10 cellular contexts compared by ENCODE assay signal in genomic region chr5:18772475-18772874, GRCh38.
DNase-seq lines count a peak whose midpoint lies in the region; ATAC-seq and TF ChIP-seq lines count a peak whose summit lies in the region.
"Had no signal": no experiment of that assay in that cellular context is flagged by ENCODE, and none has a peak within 500 bp of the region (broad histone marks: within the 10 kb centered on the region; RNA-seq: fewer than 3 reads in every experiment).

No MANE protein-coding gene starts in this region.

- H3K9me3 ChIP-seq in tibial artery = no peaks in the 10 kb centered on the region

- CTCF ChIA-PET in activated CD8-positive, alpha-beta T cell treated with anti-CD3 and anti-CD28 coated beads for 36 hours (lab: Charles Lee) = no interaction called here
- CTCF ChIA-PET in activated CD8-positive, alpha-beta T cell treated with anti-CD3 and anti-CD28 coated beads, Interleukin-2, amount 10 ng/mL, durations not matched to agents 7 days and 5 days (lab: Charles Lee) = no interaction called here

- no peaks in the 10 kb centered on the region for H3K27me3 ChIP-seq in tibial artery

- POLR2A ChIA-PET in activated CD8-positive, alpha-beta T cell treated with anti-CD3 and anti-CD28 coated beads for 36 hours (lab: Charles Lee) = no interaction called here
- POLR2A ChIA-PET in activated CD8-positive, alpha-beta T cell treated with anti-CD3 and anti-CD28 coated beads, Interleukin-2, amount 10 ng/mL, durations not matched to agents 7 days and 5 days (lab: Charles Lee) = no interaction called here

- H3K4me3 ChIP-seq in tibial artery = no peak overlapping the region

- TF ChIP-seq CTCF in activated CD8-positive, alpha-beta T cell treated with anti-CD3 and anti-CD28 coated beads for 36 hours (IDR thresholded peaks at IDR 0.05) = no peak
- TF ChIP-seq CTCF in progenitor cell of endocrine pancreas (IDR thresholded peaks at IDR 0.05; ENCODE audit: unreplicated experiment) = peak; percentile 57
- TF ChIP-seq CTCF in tibial artery (IDR thresholded peaks at IDR 0.05) = no peak

- no peak overlapping the region for H3K4me3 Mint-ChIP-seq in activated CD8-positive, alpha-beta T cell treated with anti-CD3 and anti-CD28 coated beads for 36 hours
- H3K4me3 Mint-ChIP-seq in activated CD8-positive, alpha-beta T cell treated with anti-CD3 and anti-CD28 coated beads, Interleukin-2, amount 10 ng/mL, durations not matched to agents 7 days and 5 days = no peak overlapping the region
- H3K4me3 Mint-ChIP-seq in progenitor cell of endocrine pancreas (ENCODE audit: low read depth) = no peak overlapping the region

- peaks cover 4% of the 10 kb centered on the region for H3K27me3 Mint-ChIP-seq in activated CD8-positive, alpha-beta T cell treated with anti-CD3 and anti-CD28 coated beads for 36 hours
- peaks cover 7% of the 10 kb centered on the region for H3K27me3 Mint-ChIP-seq in activated CD8-positive, alpha-beta T cell treated with anti-CD3 and anti-CD28 coated beads, Interleukin-2, amount 10 ng/mL, durations not matched to agents 7 days and 5 days (ENCODE audit: low read depth)
- no peaks in the 10 kb centered on the region for H3K27me3 Mint-ChIP-seq in progenitor cell of endocrine pancreas

- DNase-seq in activated CD8-positive, alpha-beta T cell treated with anti-CD3 and anti-CD28 coated beads for 36 hours = peak; percentile 15
- DNase-seq in activated CD8-positive, alpha-beta T cell treated with anti-CD3 and anti-CD28 coated beads, Interleukin-2, amount 10 ng/mL, durations not matched to agents 7 days and 5 days = no peak
- DNase-seq in LoVo (ENCODE audit: low spot score) = peak; percentile 73
- peak; percentile 53 for DNase-seq in astrocyte of the hippocampus (ENCODE audit: low read depth, low spot score)
- no peak for DNase-seq in progenitor cell of endocrine pancreas (ENCODE audit: low spot score, unreplicated experiment)
- DNase-seq in GDM1 (lab: John Stamatoyannopoulos, UW) = no peak
- no peak for DNase-seq in tibial artery
- no peak for DNase-seq in hepatic stellate cell (ENCODE audit: low spot score)
- DNase-seq: NCI-H526 treated with DMSO at 0.1 percent for 48 hours had no signal

- H3K36me3 ChIP-seq in tibial artery = no peaks in the 10 kb centered on the region

- peaks cover 4% of the 10 kb centered on the region for H3K4me1 Mint-ChIP-seq in activated CD8-positive, alpha-beta T cell treated with anti-CD3 and anti-CD28 coated beads for 36 hours (ENCODE audit: low read depth)
- H3K4me1 Mint-ChIP-seq in activated CD8-positive, alpha-beta T cell treated with anti-CD3 and anti-CD28 coated beads, Interleukin-2, amount 10 ng/mL, durations not matched to agents 7 days and 5 days (ENCODE audit: low read depth) = no peaks in the 10 kb centered on the region
- H3K4me1 Mint-ChIP-seq in progenitor cell of endocrine pancreas (ENCODE audit: low read depth) = no peaks in the 10 kb centered on the region

- H3K27ac Mint-ChIP-seq in activated CD8-positive, alpha-beta T cell treated with anti-CD3 and anti-CD28 coated beads for 36 hours = no peak overlapping the region
- H3K27ac Mint-ChIP-seq in activated CD8-positive, alpha-beta T cell treated with anti-CD3 and anti-CD28 coated beads, Interleukin-2, amount 10 ng/mL, durations not matched to agents 7 days and 5 days = no peak overlapping the region
- H3K27ac Mint-ChIP-seq in progenitor cell of endocrine pancreas = peak overlapping the region; percentile 8

- H3K27ac ChIP-seq in tibial artery = no peak overlapping the region

- H3K36me3 Mint-ChIP-seq in activated CD8-positive, alpha-beta T cell treated with anti-CD3 and anti-CD28 coated beads for 36 hours (ENCODE audit: low read depth) = no peaks in the 10 kb centered on the region
- H3K36me3 Mint-ChIP-seq in activated CD8-positive, alpha-beta T cell treated with anti-CD3 and anti-CD28 coated beads, Interleukin-2, amount 10 ng/mL, durations not matched to agents 7 days and 5 days (ENCODE audit: low read depth) = no peaks in the 10 kb centered on the region
- H3K36me3 Mint-ChIP-seq in progenitor cell of endocrine pancreas (ENCODE audit: insufficient read depth) = no peaks in the 10 kb centered on the region

- no peaks in the 10 kb centered on the region for H3K4me1 ChIP-seq in tibial artery

- H3K9me3 Mint-ChIP-seq in activated CD8-positive, alpha-beta T cell treated with anti-CD3 and anti-CD28 coated beads for 36 hours = no peaks in the 10 kb centered on the region
- H3K9me3 Mint-ChIP-seq in activated CD8-positive, alpha-beta T cell treated with anti-CD3 and anti-CD28 coated beads, Interleukin-2, amount 10 ng/mL, durations not matched to agents 7 days and 5 days (ENCODE audit: insufficient read depth) = no peaks in the 10 kb centered on the region
- no peaks in the 10 kb centered on the region for H3K9me3 Mint-ChIP-seq in progenitor cell of endocrine pancreas (ENCODE audit: low read depth)

- ATAC-seq in activated CD8-positive, alpha-beta T cell treated with anti-CD3 and anti-CD28 coated beads for 36 hours = peak; percentile 45
- ATAC-seq in activated CD8-positive, alpha-beta T cell treated with anti-CD3 and anti-CD28 coated beads, Interleukin-2, amount 10 ng/mL, durations not matched to agents 7 days and 5 days = no peak
- ATAC-seq: HCT116 had no signal

- intact Hi-C loops in activated CD8-positive, alpha-beta T cell treated with anti-CD3 and anti-CD28 coated beads for 36 hours (cut with micrococcal nuclease) = no loop called here
- intact Hi-C loops in tibial artery (cut with DNase I; ENCODE audit: low total_unique reads) = no loop called here

Comparison
In these comparisons a context has a peak if more than half of its experiments do, and no peak if none do; other contexts are left out.
1. DNase-seq: peak in activated CD8-positive, alpha-beta T cell treated with anti-CD3 and anti-CD28 coated beads for 36 hours (single experiment), LoVo (single experiment) and astrocyte of the hippocampus (single experiment); none in activated CD8-positive, alpha-beta T cell treated with anti-CD3 and anti-CD28 coated beads, Interleukin-2, amount 10 ng/mL, durations not matched to agents 7 days and 5 days (single experiment), progenitor cell of endocrine pancreas (single experiment), GDM1 (single experiment), tibial artery (0 of 2) and hepatic stellate cell (single experiment).